In the genomic region with DNA sequence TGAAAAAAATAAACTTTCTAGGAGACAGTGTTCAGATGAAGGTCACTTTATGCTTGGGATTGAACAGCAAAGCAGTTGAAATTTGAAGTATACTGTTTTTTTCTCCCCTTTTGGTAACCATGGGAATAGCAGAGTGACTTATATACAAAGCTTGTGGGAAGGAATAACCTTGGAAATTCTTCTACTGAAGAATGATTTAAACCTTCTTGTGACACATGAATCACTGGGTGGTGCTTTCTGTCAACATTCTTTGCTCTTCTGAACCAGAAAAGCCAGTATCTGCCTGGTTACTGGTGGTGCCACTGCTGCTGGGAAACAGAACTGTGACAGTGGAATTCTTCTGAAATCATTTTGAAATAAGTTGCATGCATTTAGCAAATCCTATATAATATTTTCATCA, we compare ENCODE assay signal across 10 cellular contexts. TPM values are rescaled to one million over a fixed set of nuclear protein-coding genes. Genes with fewer than 3 reads are reported as not detected.
DNase-seq lines count a peak whose midpoint lies in the region; ATAC-seq and TF ChIP-seq lines count a peak whose summit lies in the region.
"Had no signal": no experiment of that assay in that cellular context is flagged by ENCODE, and none has a peak within 500 bp of the region (broad histone marks: within the 10 kb centered on the region; RNA-seq: fewer than 3 reads in every experiment).

No MANE protein-coding gene starts in this region.

- H3K9me3 ChIP-seq in PC-3 (ENCODE audit: low read length), result no peaks in the 10 kb centered on the region
- H3K9me3 ChIP-seq: gastrocnemius medialis had no signal

- peak overlapping the region; percentile 52 for H3K4me2 ChIP-seq in PC-3 (ENCODE audit: low read length)

- no TSS peak for BruUV-seq in PC-3 (replicated peaks; lab: Mats Ljungman, UMichigan)

- intact Hi-C loops in PC-3 (cut with micrococcal nuclease) (loop anchor here (1.0 to 10.0 kb wide), 7 partner anchors 31 to 418 kb away; partner anchors contain the start of gene RND3), Right ventricle myocardium inferior (cut with DNase I) (no loop called here)

- H3K79me2 ChIP-seq in PC-3 (ENCODE audit: low read length), result no peaks in the 10 kb centered on the region

- POLR2A ChIA-PET in PC-3 (lab: Charles Lee; ENCODE audit: unreplicated experiment), result interaction anchor here (0.6 kb wide), 1 partner anchor 338 kb away, joined by 3 read pairs; no protein-coding TSS in a partner anchor

- H3K4me1 ChIP-seq in PC-3 (ENCODE audit: insufficient read depth, low read length), result peaks cover 55% of the 10 kb centered on the region
- H3K4me1 ChIP-seq: gastrocnemius medialis had no signal

- no peak overlapping the region for H3K4me3 ChIP-seq in PC-3 (ENCODE audit: low read length)
- H3K4me3 ChIP-seq: gastrocnemius medialis had no signal

- no peaks in the 10 kb centered on the region for H3K36me3 ChIP-seq in PC-3 (ENCODE audit: low read depth, low read length)
- H3K36me3 ChIP-seq: gastrocnemius medialis had no signal

- H3K9me2 ChIP-seq in PC-3 (replicated peaks; ENCODE audit: low read length), result no peaks in the 10 kb centered on the region

- peak; percentile 14; the same call in 1 of the 2 replicates for TF ChIP-seq CTCF in PC-3 (conservative IDR thresholded peaks at IDR 0.05; ENCODE audit: low read depth, low read length)

- H3F3A ChIP-seq in PC-3 (ENCODE audit: low read length, unreplicated experiment), result no peaks in the 10 kb centered on the region

- H3K27me3 ChIP-seq in PC-3 (ENCODE audit: low read length), result no peaks in the 10 kb centered on the region
- H3K27me3 ChIP-seq: gastrocnemius medialis had no signal

- H2AFZ ChIP-seq in PC-3 (ENCODE audit: low read length), result no peak overlapping the region

- no peaks in the 10 kb centered on the region for H4K20me1 ChIP-seq in PC-3 (ENCODE audit: low read length)

- CTCF ChIA-PET in PC-3 (lab: Charles Lee), result no interaction called here

- peak; percentile 87 for DNase-seq in Caki2 (ENCODE audit: low read depth)
- DNase-seq in PC-3, result peak; percentile 97
- peak; percentile 94 for DNase-seq in fibroblast of gingiva (ENCODE audit: low read depth)
- peak; percentile 94 for DNase-seq in non-pigmented ciliary epithelial cell (ENCODE audit: low read depth)
- DNase-seq in Right ventricle myocardium inferior (ENCODE audit: missing footprints), result no peak
- no peak for DNase-seq in CD1c-positive myeloid dendritic cell (ENCODE audit: extremely low spot score)
- DNase-seq in G401 (ENCODE audit: low spot score), result no peak
- no peak for DNase-seq in substantia nigra (lab: John Stamatoyannopoulos, UW)
- DNase-seq: gastrocnemius medialis, NCI-H2171 had no signal

- ATAC-seq in PC-3, result peak; percentile 66
- no peak for ATAC-seq in Right ventricle myocardium inferior
- ATAC-seq: gastrocnemius medialis had no signal

- H3K27ac ChIP-seq in PC-3 (ENCODE audit: low read length) (peak overlapping the region; percentile 85), substantia nigra (ENCODE audit: low read depth, low read length, poor library complexity, severe bottlenecking) (no peak overlapping the region)
- H3K27ac ChIP-seq: gastrocnemius medialis had no signal

- H3K9ac ChIP-seq in PC-3 (ENCODE audit: low read length), result peak overlapping the region; percentile 50

- in situ Hi-C loops in Caki2 (cut with HindIII; ENCODE audit: low pct_unique_long_range_greater_than_20kb, low sequenced_read_pairs), result no loop called here
- in situ Hi-C loops in G401 (cut with HindIII; ENCODE audit: low sequenced_read_pairs), result no loop called here

RNA-seq across cellular contexts. Expression of gene RND3, which starts 39.4 kb away (rescaled TPM):
- total RNA-seq in Caki2 (2014; rRNA removed; shearing (Covaris generic); ENCODE audit: low replicate concordance), result 80.0 and 83.4 TPM in 2 replicates
- total RNA-seq in PC-3 (2014; rRNA removed), result 145 and 201 TPM in 2 replicates
- total RNA-seq in Right ventricle myocardium inferior, result 22.1 TPM
- 222 and 277 TPM in 2 replicates for total RNA-seq in G401 (2014; rRNA removed; shearing (Covaris generic))

Comparison
In these comparisons a context has a peak if more than half of its experiments do, and no peak if none do; other contexts are left out.
1. DNase-seq: peak in Caki2 (single experiment), PC-3 (single experiment), fibroblast of gingiva (single experiment) and non-pigmented ciliary epithelial cell (single experiment); none in Right ventricle myocardium inferior (single experiment), CD1c-positive myeloid dendritic cell (single experiment), G401 (single experiment) and substantia nigra (0 of 49).